8 cellular contexts compared by ENCODE assay signal in genomic region chr9:37390759-37391158, GRCh38. TPM values are rescaled to one million over a fixed set of nuclear protein-coding genes. Genes with fewer than 3 reads are reported as not detected.
DNase-seq lines count a peak whose midpoint lies in the region; ATAC-seq and TF ChIP-seq lines count a peak whose summit lies in the region.

No MANE protein-coding gene starts in this region.

- no peak overlapping the region for H3K4me3 ChIP-seq in osteoblast (ENCODE audit: insufficient read depth, low read length)
- no peak overlapping the region for H3K4me3 ChIP-seq in uterus

- H3K4me1 ChIP-seq in osteoblast (ENCODE audit: insufficient read depth, low read length) (no peaks in the 10 kb centered on the region), uterus (no peaks in the 10 kb centered on the region)

- no peaks in the 10 kb centered on the region for H3K9me3 ChIP-seq in osteoblast (ENCODE audit: low read depth, low read length)
- no peaks in the 10 kb centered on the region for H3K9me3 ChIP-seq in uterus

- peak; percentile 27 for TF ChIP-seq CTCF in osteoblast (IDR thresholded peaks at IDR 0.05; ENCODE audit: extremely low read depth, low read depth, low read length)
- TF ChIP-seq CTCF in uterus (IDR thresholded peaks at IDR 0.05): no peak

- intact Hi-C loops in uterus (cut with DNase I; ENCODE audit: low total_unique reads): no loop called here

- H3K27me3 ChIP-seq in osteoblast (ENCODE audit: insufficient read depth, low read length) (no peaks in the 10 kb centered on the region), uterus (no peaks in the 10 kb centered on the region)

- ATAC-seq in GM21447 (IDR thresholded peaks at IDR 0.05; ENCODE audit: unreplicated experiment) (peak; percentile 87), HG03469 (IDR thresholded peaks at IDR 0.05; ENCODE audit: unreplicated experiment) (peak; percentile 56)

- no peak overlapping the region for H2AFZ ChIP-seq in osteoblast (ENCODE audit: low read length)

- DNase-seq in NCI-H146 (lab: John Stamatoyannopoulos, UW) (peak; percentile 42), NCI-H146 treated with DMSO at 0.1 percent for 48 hours (lab: John Stamatoyannopoulos, UW; ENCODE audit: unreplicated experiment) (no peak), osteoblast (ENCODE audit: insufficient read length, low spot score, missing footprints) (no peak), foreskin melanocyte (no peak), uterus (no peak)
- DNase-seq in activated naive CD4-positive, alpha-beta T cell treated with anti-CD3 and anti-CD28 coated beads, Interleukin-2, amount 50 U/mL, for 16 hours: peak; percentile 23

- no peaks in the 10 kb centered on the region for H3K79me2 ChIP-seq in osteoblast (ENCODE audit: insufficient read depth, low read length)

- no peak overlapping the region for H3K27ac ChIP-seq in osteoblast (ENCODE audit: low read depth, low read length)
- H3K27ac ChIP-seq in uterus: no peak overlapping the region

- no peak for TF ChIP-seq POLR2A in uterus (IDR thresholded peaks at IDR 0.05)

- H4K20me1 ChIP-seq in osteoblast (ENCODE audit: insufficient read depth, low read length): no peaks in the 10 kb centered on the region

- H3K36me3 ChIP-seq in osteoblast (ENCODE audit: insufficient read depth, low read length): no peaks in the 10 kb centered on the region
- no peaks in the 10 kb centered on the region for H3K36me3 ChIP-seq in uterus

- H3K4me2 ChIP-seq in osteoblast (ENCODE audit: insufficient read depth, low read length): no peak overlapping the region

RNA-seq across cellular contexts. Expression of gene GRHPR, which starts 31.7 kb away (rescaled TPM):
- 149 and 165 TPM in 2 replicates for total RNA-seq in osteoblast
- total RNA-seq in uterus: 100 to 1,000 TPM in 2 of 4 donors, 10 to 100 TPM in 2; 81.7 to 135 (median 112) TPM

Comparison
In these comparisons a context has a peak if more than half of its experiments do, and no peak if none do; other contexts are left out.
1. DNase-seq: peak in NCI-H146 (single experiment) and activated naive CD4-positive, alpha-beta T cell treated with anti-CD3 and anti-CD28 coated beads, Interleukin-2, amount 50 U/mL, for 16 hours (single experiment); none in NCI-H146 treated with DMSO at 0.1 percent for 48 hours (single experiment), osteoblast (single experiment), foreskin melanocyte (single experiment) and uterus (0 of 2).